In genomic region chr16:68343137-68343536, GRCh38 we compare ENCODE assay signal across 29 cellular contexts.
"Had no signal": no experiment of that assay in that cellular context is flagged by ENCODE, and none has a peak within 500 bp of the region (broad histone marks: within the 10 kb centered on the region; RNA-seq: fewer than 3 reads in every experiment).

No MANE protein-coding gene starts in this region.

- FAIRE-seq: keratinocyte, small intestine had no signal

- H3K27me3 Mint-ChIP-seq: naive B cell; stimulated activated naive B cell treated with anti-CD40 and anti-IgM and Interleukin-4, amounts not matched to agents 10 μg/mL and 1 μg/mL and 100 μg/mL, for 72 hours had no signal

- H3K27ac ChIP-seq: left ventricle myocardium inferior, neural progenitor cell, neutrophil, parathyroid adenoma, sigmoid colon, spleen, stomach, thyroid gland, transverse colon, upper lobe of left lung, vagina had no signal

- H3K4me3 ChIP-seq: left ventricle myocardium inferior, lung, neural progenitor cell, sigmoid colon, spleen, stomach, testis, thyroid gland, transverse colon, upper lobe of left lung, vagina had no signal

- H3K27ac Mint-ChIP-seq: mesothelial cell of epicardium; naive B cell; natural killer cell; nephron progenitor cell; neural progenitor cell; stimulated activated naive B cell treated with anti-CD40 and anti-IgM and Interleukin-4, amounts not matched to agents 10 μg/mL and 1 μg/mL and 100 μg/mL, for 72 hours had no signal

- H3K4me1 Mint-ChIP-seq: mesothelial cell of epicardium; naive B cell; stimulated activated naive B cell treated with anti-CD40 and anti-IgM and Interleukin-4, amounts not matched to agents 10 μg/mL and 1 μg/mL and 100 μg/mL, for 72 hours had no signal

- DNase-seq: hippocampal formation; left ventricle myocardium inferior; mesendoderm; naive B cell; natural killer cell; nephron progenitor cell; occipital lobe; retina; right cardiac atrium; sigmoid colon; small intestine; spleen; stimulated activated CD4-positive, alpha-beta T cell treated with anti-CD3 and anti-CD28 coated beads, Interleukin-2, amount 100 ng/mL, for 48 hours; stimulated activated CD4-positive, alpha-beta T cell treated with anti-CD3 and anti-CD28 coated beads, Interleukin-4, amount 100 ng/mL, for 4 hours; stimulated activated CD8-positive, alpha-beta memory T cell treated with anti-CD3 and anti-CD28 coated beads, Interleukin-4, amount 100 ng/mL, for 48 hours; stimulated activated naive B cell treated with anti-CD40 and anti-IgM and Interleukin-4, amounts not matched to agents 10 μg/mL and 1 μg/mL and 100 μg/mL, for 72 hours; stimulated activated naive CD8-positive, alpha-beta T cell treated with anti-CD3 and anti-CD28 coated beads, Interleukin-15, Interleukin-2, amounts not matched to agents 100 U/mL and 50 U/mL, for 24 hours; stomach; testis; thyroid gland; transverse colon; upper lobe of left lung had no signal

- H3K36me3 ChIP-seq: neural progenitor cell had no signal

- H3K4me1 ChIP-seq: neural progenitor cell, parathyroid adenoma, sigmoid colon, spleen, stomach, transverse colon, upper lobe of left lung, vagina had no signal

- ATAC-seq: natural killer cell; right cardiac atrium; stimulated activated naive B cell treated with anti-CD40 and anti-IgM and Interleukin-4, amounts not matched to agents 10 μg/mL and 1 μg/mL and 100 μg/mL, for 72 hours; stimulated activated naive CD8-positive, alpha-beta T cell treated with anti-CD3 and anti-CD28 coated beads, Interleukin-15, Interleukin-2, amounts not matched to agents 100 U/mL and 50 U/mL, for 24 hours had no signal

- H3K9me3 ChIP-seq: left ventricle myocardium inferior, neutrophil, sigmoid colon, spleen, stomach, testis, thyroid gland, transverse colon, upper lobe of left lung, vagina had no signal

- H3K4me3 Mint-ChIP-seq: mesothelial cell of epicardium; naive B cell; natural killer cell; nephron progenitor cell; neural progenitor cell; stimulated activated naive B cell treated with anti-CD40 and anti-IgM and Interleukin-4, amounts not matched to agents 10 μg/mL and 1 μg/mL and 100 μg/mL, for 72 hours had no signal

- H3K27me3 ChIP-seq: neural progenitor cell, neutrophil, sigmoid colon, spleen, stomach, testis, thyroid gland, transverse colon, upper lobe of left lung, vagina had no signal

- H3K9me3 Mint-ChIP-seq: mesothelial cell of epicardium; naive B cell; natural killer cell; nephron progenitor cell; neural progenitor cell; stimulated activated naive B cell treated with anti-CD40 and anti-IgM and Interleukin-4, amounts not matched to agents 10 μg/mL and 1 μg/mL and 100 μg/mL, for 72 hours had no signal

- H3K79me2 ChIP-seq: parathyroid adenoma had no signal

- H3K4me2 ChIP-seq: neural progenitor cell had no signal

- H3K9ac ChIP-seq: neural progenitor cell, parathyroid adenoma had no signal

- H2AFZ ChIP-seq: neural progenitor cell, parathyroid adenoma had no signal
